In genomic region chr5:110590187-110590586, GRCh38 we compare ENCODE assay signal across 8 cellular contexts.
DNase-seq lines count a peak whose midpoint lies in the region; ATAC-seq, FAIRE-seq and TF ChIP-seq lines count a peak whose summit lies in the region.

No MANE protein-coding gene starts in this region.

- H3K36me3 Mint-ChIP-seq in brain = peaks cover 17% of the 10 kb centered on the region
- H3K36me3 Mint-ChIP-seq in activated T-cell treated with anti-CD3 and anti-CD28 coated beads, Interleukin-2, amount 50 U/mL, for 72 hours (ENCODE audit: insufficient read depth in 2 of 2) = no peaks in the 10 kb centered on the region

- H3K27me3 Mint-ChIP-seq in brain = no peaks in the 10 kb centered on the region
- peaks cover 6% of the 10 kb centered on the region for H3K27me3 Mint-ChIP-seq in activated T-cell treated with anti-CD3 and anti-CD28 coated beads, Interleukin-2, amount 50 U/mL, for 72 hours (ENCODE audit: low read depth)

- no peak for DNase-seq in heart right ventricle
- DNase-seq in cardiac septum (ENCODE audit: low spot score) = no peak
- peak; percentile 0 for DNase-seq in HS-27A (ENCODE audit: low read depth)
- no peak for DNase-seq in pancreas
- no peak for DNase-seq in activated CD8-positive, alpha-beta memory T cell treated with anti-CD3 and anti-CD28 coated beads, Interleukin-2, amount 50 U/mL, for 4 hours
- no peak for DNase-seq in NCI-H1048 (lab: John Stamatoyannopoulos, UW)
- DNase-seq in activated T-cell treated with anti-CD3 and anti-CD28 coated beads, Interleukin-2, amount 50 U/mL, for 72 hours = no peak

- H3K9me3 Mint-ChIP-seq in brain = peaks cover 0 to 7% (median 4%) of the 10 kb centered on the region in 5 experiments
- no peaks in the 10 kb centered on the region for H3K9me3 Mint-ChIP-seq in activated T-cell treated with anti-CD3 and anti-CD28 coated beads, Interleukin-2, amount 50 U/mL, for 72 hours

- FAIRE-seq in pancreas (lab: Jason Lieb, UNC) = no peak

- WGBS in heart right ventricle, 2 donors = 18 to 36% methylated on average over 2 of the region's 2 CpGs
- WGBS in pancreas, 2 donors = 30 to 48% methylated on average over 2 of the region's 2 CpGs

- H3K27ac Mint-ChIP-seq in brain = no peak overlapping the region
- no peak overlapping the region for H3K27ac Mint-ChIP-seq in activated T-cell treated with anti-CD3 and anti-CD28 coated beads, Interleukin-2, amount 50 U/mL, for 72 hours

- no peak overlapping the region for H3K4me3 Mint-ChIP-seq in brain
- no peak overlapping the region for H3K4me3 Mint-ChIP-seq in activated T-cell treated with anti-CD3 and anti-CD28 coated beads, Interleukin-2, amount 50 U/mL, for 72 hours

- H3K4me1 Mint-ChIP-seq in brain = no peaks in the 10 kb centered on the region
- no peaks in the 10 kb centered on the region for H3K4me1 Mint-ChIP-seq in activated T-cell treated with anti-CD3 and anti-CD28 coated beads, Interleukin-2, amount 50 U/mL, for 72 hours (ENCODE audit: low read depth)

- H3K27me3 ChIP-seq in heart right ventricle (no peaks in the 10 kb centered on the region), pancreas (no peaks in the 10 kb centered on the region)

- H3K9me3 ChIP-seq in heart right ventricle (peaks cover 0 to under 1% (median 0%) of the 10 kb centered on the region in 11 donors), pancreas (no peaks in the 10 kb centered on the region)

- no peak overlapping the region for H3K4me3 ChIP-seq in heart right ventricle
- H3K4me3 ChIP-seq in pancreas = no peak overlapping the region

- ATAC-seq in heart right ventricle = no peak
- ATAC-seq in pancreas = peak in 3 of 4 donors; percentile 60 to 67 (median 66)
- no peak for ATAC-seq in activated T-cell treated with anti-CD3 and anti-CD28 coated beads, Interleukin-2, amount 50 U/mL, for 72 hours (replicated peaks in 1 of 2)

- H3K4me1 ChIP-seq in heart right ventricle (no peaks in the 10 kb centered on the region), pancreas (no peaks in the 10 kb centered on the region)

- no peaks in the 10 kb centered on the region for H3K36me3 ChIP-seq in heart right ventricle
- H3K36me3 ChIP-seq in pancreas = no peaks in the 10 kb centered on the region

- intact Hi-C loops in heart right ventricle (cut with DNase I) (no loop called here), cardiac septum (cut with DNase I) (no loop called here), pancreas (cut with DNase I) (no loop called here)

- TF ChIP-seq CTCF in heart right ventricle (IDR thresholded peaks at IDR 0.05) = peak in 7 of 9 donors; percentile 12 to 43 (median 23)
- TF ChIP-seq CTCF in brain (conservative IDR thresholded peaks at IDR 0.05) = peak; percentile 28 to 46
- peak in 2 of 4 donors; percentile 24 to 28 for TF ChIP-seq CTCF in pancreas (IDR thresholded peaks at IDR 0.05)

- H3K27ac ChIP-seq in heart right ventricle (no peak overlapping the region), pancreas (no peak overlapping the region)

Comparison
In these comparisons a context has a peak if more than half of its experiments do, and no peak if none do; other contexts are left out.
1. ATAC-seq: peak in pancreas (3 of 4); none in heart right ventricle (0 of 8) and activated T-cell treated with anti-CD3 and anti-CD28 coated beads, Interleukin-2, amount 50 U/mL, for 72 hours (0 of 2).